ENCODE assay signal across 18 cellular contexts in the genomic region with DNA sequence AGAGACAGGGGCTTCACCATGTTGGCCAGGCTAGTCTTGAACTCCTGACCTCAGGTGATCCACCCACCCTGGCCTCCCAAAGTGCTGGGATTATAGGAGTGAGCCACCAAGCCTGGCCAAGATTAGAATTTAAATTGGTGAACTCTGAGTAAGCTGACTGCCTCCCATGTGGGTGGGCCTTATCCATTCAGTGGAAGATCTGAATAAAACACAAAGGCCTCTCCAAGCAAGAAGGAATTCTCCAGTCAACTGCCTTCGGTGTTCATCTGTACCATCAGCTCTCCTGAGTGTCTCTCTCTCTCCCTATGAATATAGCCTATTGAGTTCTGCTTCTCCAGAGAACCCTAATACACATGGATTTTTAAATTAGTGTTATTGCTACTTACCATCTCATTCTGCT. TPM values are rescaled to one million over a fixed set of nuclear protein-coding genes. Genes with fewer than 3 reads are reported as not detected.
A peak's percentile ranks its signal among the peaks of the same experiment; 100 is the strongest.
DNase-seq lines count a peak whose midpoint lies in the region; ATAC-seq, FAIRE-seq and TF ChIP-seq lines count a peak whose summit lies in the region.
"Had no signal": no experiment of that assay in that cellular context is flagged by ENCODE, and none has a peak within 500 bp of the region (broad histone marks: within the 10 kb centered on the region; RNA-seq: fewer than 3 reads in every experiment).

No MANE protein-coding gene starts in this region.

- H3K36me3 ChIP-seq in CD4-positive, alpha-beta memory T cell (ENCODE audit: insufficient read depth, low read length): peaks cover 8% of the 10 kb centered on the region
- H3K36me3 ChIP-seq in IMR-90 (ENCODE audit: control insufficient read depth, insufficient read depth, low read length): peaks cover 4% of the 10 kb centered on the region
- no peaks in the 10 kb centered on the region for H3K36me3 ChIP-seq in breast epithelium
- peaks cover 0 to 3% of the 10 kb centered on the region in 2 donors for H3K36me3 ChIP-seq in small intestine (ENCODE audit: control insufficient read depth in 2 of 2, insufficient read depth in 2 of 2, low read length in 2 of 2)
- H3K36me3 ChIP-seq: upper lobe of left lung had no signal

- H4K20me1 ChIP-seq in IMR-90 (ENCODE audit: insufficient read depth, low read length): peaks cover 87% of the 10 kb centered on the region

- no peak for TF ChIP-seq POLR2A in IMR-90 (IDR thresholded peaks at IDR 0.05; ENCODE audit: low read depth, low read length)
- no peak for TF ChIP-seq POLR2A in breast epithelium (IDR thresholded peaks at IDR 0.05)

- FAIRE-seq in small intestine (lab: Jason Lieb, UNC): no peak

- no peak overlapping the region for H3K4ac ChIP-seq in IMR-90 (ENCODE audit: low read depth, low read length)

- H3K4me1 ChIP-seq in CD4-positive, alpha-beta memory T cell (ENCODE audit: insufficient read depth, low read length): peaks cover 89% of the 10 kb centered on the region
- peaks cover 7% of the 10 kb centered on the region for H3K4me1 ChIP-seq in IMR-90 (ENCODE audit: control insufficient read depth, insufficient read depth, low read length)
- peaks cover 3 to 5% of the 10 kb centered on the region in 2 donors for H3K4me1 ChIP-seq in breast epithelium
- H3K4me1 ChIP-seq in small intestine (ENCODE audit: control insufficient read depth in 2 of 2, insufficient read depth in 1 of 2, low read depth in 1 of 2, low read length in 1 of 2): peaks cover 4 to 12% of the 10 kb centered on the region in 2 donors

- no peak for TF ChIP-seq RAD21 in IMR-90 (IDR thresholded peaks at IDR 0.05; ENCODE audit: low read length)

- intact Hi-C loops in CD4-positive, alpha-beta memory T cell (cut with micrococcal nuclease): loop anchor here (2.0 kb wide), 1 partner anchor 13 kb away; no protein-coding TSS in a partner anchor
- intact Hi-C loops in IMR-90 (cut with micrococcal nuclease): no loop called here
- intact Hi-C loops in breast epithelium (cut with DNase I; ENCODE audit: low total_unique reads): no loop called here

- no peaks in the 10 kb centered on the region for H3K9me3 Mint-ChIP-seq in CD4-positive, alpha-beta memory T cell
- no peaks in the 10 kb centered on the region for H3K9me3 Mint-ChIP-seq in nephron progenitor cell

- H3K9me1 ChIP-seq in IMR-90 (ENCODE audit: insufficient read depth, low read length): peaks cover 19% of the 10 kb centered on the region

- CTCF ChIA-PET in CD4-positive, alpha-beta memory T cell (lab: Charles Lee; ENCODE audit: partially characterized antibody): interaction anchor here (6.5 kb wide), 1 partner anchor 12 kb away, joined by 43 read pairs; no protein-coding TSS in a partner anchor
- CTCF ChIA-PET in IMR-90 (lab: Yijun Ruan, JAX): interaction anchor here (0.9 kb wide), 1 partner anchor 9 kb away, joined by 5 read pairs; no protein-coding TSS in a partner anchor

- POLR2A ChIA-PET in CD4-positive, alpha-beta memory T cell (lab: Charles Lee; ENCODE audit: partially characterized antibody): no interaction called here
- POLR2A ChIA-PET in IMR-90 (lab: Charles Lee; ENCODE audit: unreplicated experiment): no interaction called here

- no peak overlapping the region for H3K9ac ChIP-seq in IMR-90 (ENCODE audit: low read depth, low read length)

- no peak overlapping the region for H2AK9ac ChIP-seq in IMR-90 (replicated peaks; ENCODE audit: low read depth, low read length, poor library complexity)

- H3K4me3 Mint-ChIP-seq in CD4-positive, alpha-beta memory T cell: peak overlapping the region in 1 of 8 donors; percentile 6
- H3K4me3 Mint-ChIP-seq in nephron progenitor cell: no peak overlapping the region

- BruUV-seq in IMR-90 (replicated peaks; lab: Mats Ljungman, UMichigan): no TSS peak

- H3K27me3 Mint-ChIP-seq in CD4-positive, alpha-beta memory T cell: no peaks in the 10 kb centered on the region
- no peaks in the 10 kb centered on the region for H3K27me3 Mint-ChIP-seq in nephron progenitor cell (ENCODE audit: low read depth, poor library complexity)

- no peaks in the 10 kb centered on the region for H3K27me3 ChIP-seq in CD4-positive, alpha-beta memory T cell (ENCODE audit: insufficient read depth, low read length)
- H3K27me3 ChIP-seq in IMR-90 (ENCODE audit: control insufficient read depth, insufficient read depth, low read length) (no peaks in the 10 kb centered on the region), breast epithelium (no peaks in the 10 kb centered on the region), small intestine (ENCODE audit: control insufficient read depth in 2 of 2, insufficient read depth in 2 of 2, low read length in 2 of 2) (no peaks in the 10 kb centered on the region)
- H3K27me3 ChIP-seq: upper lobe of left lung had no signal

- no peak overlapping the region for H4K91ac ChIP-seq in IMR-90 (ENCODE audit: insufficient read depth, low read depth, low read length)

- TF ChIP-seq CTCF in IMR-90 (conservative IDR thresholded peaks at IDR 0.05; ENCODE audit: low read depth, low read length) (no peak), breast epithelium (IDR thresholded peaks at IDR 0.05) (no peak), nephron progenitor cell (IDR thresholded peaks at IDR 0.05) (no peak)

- H2AFZ ChIP-seq in IMR-90 (replicated peaks; ENCODE audit: low read length, poor library complexity): no peak overlapping the region

- WGBS in IMR-90 (ENCODE audit: extremely low coverage in 2 of 2, insufficient read length in 1 of 2), 2 experiments: no CpG with 5 or more reads among the region's 1 CpG
- 87 to 100% (median 100%) methylated on average over 1 of the region's 1 CpG for WGBS in small intestine, 3 donors

- H4K8ac ChIP-seq in IMR-90 (ENCODE audit: low read depth in 2 of 2, low read length in 2 of 2): no peak overlapping the region

- H2BK20ac ChIP-seq in IMR-90 (ENCODE audit: low read depth, low read length): no peak overlapping the region

- no peak overlapping the region for H2BK5ac ChIP-seq in IMR-90 (ENCODE audit: low read depth, low read length, poor library complexity, severe bottlenecking)

- no peak overlapping the region for H3K56ac ChIP-seq in IMR-90 (ENCODE audit: extremely low read depth, insufficient read depth, low read length)

- no peaks in the 10 kb centered on the region for H3K9me3 ChIP-seq in CD4-positive, alpha-beta memory T cell (ENCODE audit: control insufficient read depth in 1 of 2, low read length in 2 of 2)
- no peaks in the 10 kb centered on the region for H3K9me3 ChIP-seq in IMR-90 (ENCODE audit: control insufficient read depth, insufficient read depth, low read length)
- H3K9me3 ChIP-seq in breast epithelium: no peaks in the 10 kb centered on the region
- no peaks in the 10 kb centered on the region for H3K9me3 ChIP-seq in small intestine (ENCODE audit: control insufficient read depth, low read depth)
- H3K9me3 ChIP-seq: mucosa of descending colon, upper lobe of left lung had no signal

- no peak overlapping the region for H3K4me3 ChIP-seq in CD4-positive, alpha-beta memory T cell (ENCODE audit: low read length in 2 of 2)
- H3K4me3 ChIP-seq in IMR-90 (ENCODE audit: insufficient read depth, low read depth, low read length) (no peak overlapping the region), breast epithelium (no peak overlapping the region), small intestine (ENCODE audit: low read depth in 1 of 2, low read length in 2 of 2) (no peak overlapping the region)
- H3K4me3 ChIP-seq: mucosa of descending colon, upper lobe of left lung had no signal

- DNase-seq in CD4-positive, alpha-beta memory T cell: no peak
- peak; percentile 25 for DNase-seq in IMR-90
- DNase-seq in breast epithelium (ENCODE audit: low spot score in 2 of 2): no peak
- DNase-seq in nephron progenitor cell: no peak
- DNase-seq in NCI-H187 (lab: John Stamatoyannopoulos, UW): no peak
- DNase-seq in small intestine: no peak
- DNase-seq in AG20443 (ENCODE audit: low spot score): no peak
- DNase-seq in stimulated activated naive CD8-positive, alpha-beta T cell treated with anti-CD3 and anti-CD28 coated beads, Interleukin-15, Interleukin-2, amounts not matched to agents 100 U/mL and 50 U/mL, for 24 hours: no peak
- DNase-seq: anterior cingulate cortex; effector CD8-positive, alpha-beta T cell; EL; foreskin melanocyte; mucosa of descending colon; NCI-H1092; NCI-H345; stimulated activated CD4-positive, alpha-beta T cell treated with anti-CD3 and anti-CD28 coated beads, Interleukin-1b, Interleukin-23, amount 100 ng/mL, for 48 hours; upper lobe of left lung; WERI-Rb-1 had no signal

- H3K27ac ChIP-seq in CD4-positive, alpha-beta memory T cell (ENCODE audit: low read depth, low read length): no peak overlapping the region
- H3K27ac ChIP-seq in IMR-90 (ENCODE audit: insufficient read depth, low read length) (no peak overlapping the region), breast epithelium (peak overlapping the region; percentile 18 to 23), small intestine (ENCODE audit: low read depth in 1 of 2, low read length in 1 of 2) (no peak overlapping the region)
- H3K27ac ChIP-seq: WERI-Rb-1 had no signal

- in situ Hi-C loops in IMR-90 (cut with MboI; ENCODE audit: low sequenced_read_pairs): no loop called here

- H3K27ac Mint-ChIP-seq in CD4-positive, alpha-beta memory T cell: peak overlapping the region; percentile 11 to 86 (median 54)
- peak overlapping the region; percentile 47 for H3K27ac Mint-ChIP-seq in nephron progenitor cell

- H2BK15ac ChIP-seq in IMR-90 (ENCODE audit: low read depth, low read length): no peak overlapping the region

- no peak overlapping the region for H2AK5ac ChIP-seq in IMR-90 (ENCODE audit: low read depth, low read length)

- peak; percentile 36; the same call in 1 of the 2 replicates for ATAC-seq in IMR-90 (ENCODE audit: low read depth)
- no peak for ATAC-seq in stimulated activated naive CD8-positive, alpha-beta T cell treated with anti-CD3 and anti-CD28 coated beads, Interleukin-15, Interleukin-2, amounts not matched to agents 100 U/mL and 50 U/mL, for 24 hours
- ATAC-seq: mucosa of descending colon had no signal

- peaks cover 14 to 19% of the 10 kb centered on the region in 2 donors for H3K36me3 Mint-ChIP-seq in CD4-positive, alpha-beta memory T cell
- peaks cover 69% of the 10 kb centered on the region for H3K36me3 Mint-ChIP-seq in nephron progenitor cell (ENCODE audit: low read depth)

- dilution Hi-C loops in IMR-90 (cut with HindIII; ENCODE audit: low sequenced_read_pairs, unreplicated experiment): no loop called here

- H3K4me2 ChIP-seq in IMR-90 (ENCODE audit: low read depth, low read length): no peak overlapping the region

- H3K4me1 Mint-ChIP-seq in CD4-positive, alpha-beta memory T cell: peaks cover 59 to 86% (median 77%) of the 10 kb centered on the region in 4 donors
- H3K4me1 Mint-ChIP-seq in nephron progenitor cell: peaks cover 25% of the 10 kb centered on the region

- no peak overlapping the region for H3K18ac ChIP-seq in IMR-90 (ENCODE audit: low read depth, low read length)

- no peak overlapping the region for H3K23ac ChIP-seq in IMR-90 (ENCODE audit: low read depth, low read length)

- peaks cover 37 to 77% of the 10 kb centered on the region in 2 experiments for H3K79me1 ChIP-seq in IMR-90 (ENCODE audit: low read depth in 1 of 2, low read length in 2 of 2)

- no peak overlapping the region for H2BK120ac ChIP-seq in IMR-90 (ENCODE audit: low read depth, low read length)

- H3K14ac ChIP-seq in IMR-90 (replicated peaks; ENCODE audit: low read depth, low read length): no peak overlapping the region

- no peak overlapping the region for H4K5ac ChIP-seq in IMR-90 (ENCODE audit: low read depth, low read length)

RNA-seq across cellular contexts. Expression of a gene that starts 36.4 kb away (rescaled TPM):
- 10 to 100 TPM; 85.6 to 87.3 TPM for total RNA-seq in CD4-positive, alpha-beta memory T cell
- polyA plus RNA-seq in CD4-positive, alpha-beta memory T cell: 10 to 100 TPM in 1 of 2 donors, 1 to 10 TPM in 1; 4.7 to 12.2 TPM
- total RNA-seq in IMR-90 (2012; rRNA removed) (27.1 and 32.2 TPM in 2 replicates), breast epithelium (10 to 100 TPM; 59.3 to 71.7 (median 63.8) TPM)
- polyA plus RNA-seq in IMR-90 (2012; rRNA removed) (21.0 and 29.6 TPM in 2 replicates), small intestine (10 to 100 TPM; 19.2 to 25.0 (median 20.7) TPM)
- polyA plus RNA-seq in IMR-90 (2012; cell fraction: cytosol; rRNA removed): 6.6 and 21.7 TPM in 2 replicates
- 9.6 and 93.3 TPM in 2 replicates for polyA plus RNA-seq in IMR-90 (2012; cell fraction: nucleus; rRNA removed; ENCODE audit: low replicate concordance)

Comparison
In these comparisons a context has a peak if more than half of its experiments do, and no peak if none do; other contexts are left out.
1. H3K27ac ChIP-seq: peak in breast epithelium (2 of 2); none in CD4-positive, alpha-beta memory T cell (single experiment), IMR-90 (single experiment) and small intestine (0 of 2).